In the genomic region with DNA sequence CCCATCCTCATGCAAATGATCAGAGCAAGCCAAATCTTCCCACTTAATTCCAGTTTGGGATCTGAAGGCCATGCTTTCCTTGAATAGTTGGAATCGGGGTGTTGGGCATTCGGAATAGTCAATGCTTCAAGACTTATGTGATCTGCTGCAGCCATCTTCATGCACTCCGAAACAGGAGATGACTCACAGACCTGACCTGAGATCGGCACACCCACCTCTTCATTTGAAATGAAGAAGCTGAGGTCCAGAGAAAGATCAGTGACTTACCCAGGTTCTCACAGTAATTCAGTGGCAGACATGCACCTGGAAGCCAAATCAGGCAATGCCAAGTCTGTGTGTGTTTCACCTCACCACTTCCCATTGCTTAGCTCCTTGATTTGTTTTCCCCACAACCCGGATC, we compare ENCODE assay signal across 24 cellular contexts. TPM values are rescaled to one million over a fixed set of nuclear protein-coding genes. Genes with fewer than 3 reads are reported as not detected.
"Had no signal": no experiment of that assay in that cellular context is flagged by ENCODE, and none has a peak within 500 bp of the region (broad histone marks: within the 10 kb centered on the region; RNA-seq: fewer than 3 reads in every experiment).

No MANE protein-coding gene starts in this region.

- H2AFZ ChIP-seq: parathyroid adenoma had no signal

- H3K27ac ChIP-seq: dorsolateral prefrontal cortex, epithelial cell of prostate, gastrocnemius medialis, parathyroid adenoma, right lobe of liver, thoracic aorta, upper lobe of left lung had no signal

- H3K79me2 ChIP-seq: parathyroid adenoma had no signal

- ATAC-seq: esophagus mucosa; gastrocnemius medialis; mucosa of descending colon; natural killer cell treated with Interleukin-12 subunit alpha and Interleukin-12 subunit beta and Interleukin-15 and Interleukin-18, amount 100 ng/mL, for 72 hours; stimulated activated naive B cell treated with anti-CD40 and anti-IgM and Interleukin-4, amounts not matched to agents 10 μg/mL and 1 μg/mL and 100 μg/mL, for 72 hours had no signal

- H3K9ac ChIP-seq: parathyroid adenoma had no signal

- H3K9me3 ChIP-seq: gastrocnemius medialis, mucosa of descending colon, right lobe of liver, thoracic aorta, upper lobe of left lung had no signal

- H3K4me1 ChIP-seq: parathyroid adenoma had no signal

- DNase-seq: dorsolateral prefrontal cortex; effector CD4-positive, alpha-beta T cell; foreskin fibroblast; gastrocnemius medialis; head of caudate nucleus; kidney; mesenchymal stem cell; mucosa of descending colon; naive B cell; small intestine; stimulated activated CD4-positive, alpha-beta T cell treated with anti-CD3 and anti-CD28 coated beads, Interleukin-15, amount 100 ng/mL, for 24 hours; stimulated activated CD4-positive, alpha-beta T cell treated with anti-CD3 and anti-CD28 coated beads, Interleukin-2, amount 100 ng/mL, for 48 hours; stimulated activated naive B cell treated with anti-CD40 and anti-IgM and Interleukin-4, amounts not matched to agents 10 μg/mL and 1 μg/mL and 100 μg/mL, for 72 hours; upper lobe of left lung had no signal

- H3K36me3 ChIP-seq: gastrocnemius medialis, right lobe of liver, thoracic aorta, tibial nerve, upper lobe of left lung had no signal

- H3K4me3 ChIP-seq: dorsolateral prefrontal cortex, gastrocnemius medialis, lung, mucosa of descending colon, right lobe of liver, thoracic aorta, tibial nerve, upper lobe of left lung had no signal

RNA-seq across cellular contexts. Expression of a gene that starts 33.0 kb away (rescaled TPM):
- total RNA-seq: left lobe of liver, liver, right lobe of liver had no signal
- polyA plus RNA-seq: liver had no signal
